Comparison of ENCODE assay signal across 9 cellular contexts in genomic region chr12:27970981-27971489, GRCh38. TPM values are rescaled to one million over a fixed set of nuclear protein-coding genes. Genes with fewer than 3 reads are reported as not detected.
DNase-seq lines count a peak whose midpoint lies in the region; ATAC-seq, FAIRE-seq and TF ChIP-seq lines count a peak whose summit lies in the region.
"Had no signal": no experiment of that assay in that cellular context is flagged by ENCODE, and none has a peak within 500 bp of the region (broad histone marks: within the 10 kb centered on the region; RNA-seq: fewer than 3 reads in every experiment).

No MANE protein-coding gene starts in this region.

- H3K36me3 ChIP-seq in HUES6 (ENCODE audit: control insufficient read depth, insufficient read depth, low read length) (no peaks in the 10 kb centered on the region), skeletal muscle tissue (ENCODE audit: control insufficient read depth in 3 of 3, insufficient read depth in 3 of 3, low read length in 3 of 3) (no peaks in the 10 kb centered on the region)
- H3K36me3 ChIP-seq: WERI-Rb-1 had no signal

- H3K27ac ChIP-seq in HUES6 (ENCODE audit: low read depth, low read length) (no peak overlapping the region), skeletal muscle tissue (ENCODE audit: low read depth, low read length) (no peak overlapping the region)
- H3K27ac ChIP-seq: WERI-Rb-1 had no signal

- DNase-seq in astrocyte of the hippocampus (ENCODE audit: low read depth, low spot score) (peak; percentile 65), NCI-H1092 treated with DMSO at 0.1 percent for 48 hours (lab: John Stamatoyannopoulos, UW) (no peak), D721Med (ENCODE audit: insufficient read length, low spot score) (no peak)
- DNase-seq: Kasumi-1 had no signal

- H3K4me3 ChIP-seq in HUES6 (ENCODE audit: low read depth, low read length) (peak overlapping the region; percentile 66), iPS-18c (ENCODE audit: insufficient read depth, low read depth, low read length) (peak overlapping the region; percentile 38; the same call in 1 of the 2 replicates), skeletal muscle tissue (ENCODE audit: low read length in 3 of 3) (peak overlapping the region in 2 of 3 donors; percentile 35 to 53)

- H3K9me3 ChIP-seq in HUES6 (ENCODE audit: control insufficient read depth, insufficient read depth, low read depth, low read length) (no peaks in the 10 kb centered on the region), iPS-18c (ENCODE audit: control insufficient read depth, insufficient read depth, low read length) (peaks cover 2% of the 10 kb centered on the region), skeletal muscle tissue (ENCODE audit: control insufficient read depth in 3 of 3, low read length in 3 of 3) (no peaks in the 10 kb centered on the region)

- no peak for TF ChIP-seq CTCF in D721Med (IDR thresholded peaks at IDR 0.05; ENCODE audit: insufficient read depth, missing control alignments)

- H3K4me1 ChIP-seq in HUES6 (ENCODE audit: control insufficient read depth, insufficient read depth, low read length) (peaks cover 20% of the 10 kb centered on the region), skeletal muscle tissue (ENCODE audit: control insufficient read depth in 3 of 3, insufficient read depth in 3 of 3, low read length in 3 of 3) (peaks cover 18 to 28% (median 23%) of the 10 kb centered on the region in 3 donors)

- no peak for FAIRE-seq in D721Med (lab: Jason Lieb, UNC)

- ATAC-seq in GM21423 (IDR thresholded peaks at IDR 0.05; ENCODE audit: unreplicated experiment), result no peak

- H3K9ac ChIP-seq in HUES6 (ENCODE audit: low read length), result no peak overlapping the region
- peak overlapping the region in 1 of 3 donors; percentile 41 for H3K9ac ChIP-seq in skeletal muscle tissue (ENCODE audit: low read depth in 1 of 3, low read length in 3 of 3)

- H3K27me3 ChIP-seq in HUES6 (ENCODE audit: control insufficient read depth, insufficient read depth, low read length) (peaks cover 99% of the 10 kb centered on the region), skeletal muscle tissue (ENCODE audit: control insufficient read depth in 3 of 3, insufficient read depth in 3 of 3, low read length in 3 of 3) (peaks cover 33 to 66% (median 45%) of the 10 kb centered on the region in 3 donors)

RNA-seq across cellular contexts. Expression of gene PTHLH, which starts 1.5 kb away (rescaled TPM):
- total RNA-seq in skeletal muscle tissue, result 0.52 TPM
